Comparison of ENCODE assay signal across 14 cellular contexts in genomic region chr17:57113656-57114055, GRCh38. TPM values are rescaled to one million over a fixed set of nuclear protein-coding genes. Genes with fewer than 3 reads are reported as not detected.
A peak's percentile ranks its signal among the peaks of the same experiment; 100 is the strongest.
DNase-seq lines count a peak whose midpoint lies in the region; ATAC-seq and TF ChIP-seq lines count a peak whose summit lies in the region.
"Had no signal": no experiment of that assay in that cellular context is flagged by ENCODE, and none has a peak within 500 bp of the region (broad histone marks: within the 10 kb centered on the region; RNA-seq: fewer than 3 reads in every experiment).

No MANE protein-coding gene starts in this region.

- peaks cover 63% of the 10 kb centered on the region for H3K36me3 ChIP-seq in left ventricle myocardium inferior
- H3K36me3 ChIP-seq in HEK293 (ENCODE audit: control insufficient read depth in 2 of 2, insufficient read depth in 1 of 2, low read length in 2 of 2) = peaks cover 4 to 83% of the 10 kb centered on the region in 2 experiments; a peak in 2 of 3 replicates
- peaks cover 4 to 70% of the 10 kb centered on the region in 2 donors for H3K36me3 ChIP-seq in gastroesophageal sphincter
- peaks cover 62 to 81% (median 67%) of the 10 kb centered on the region in 3 donors for H3K36me3 ChIP-seq in tibial artery

- peak overlapping the region; percentile 95 for H3K27ac ChIP-seq in left ventricle myocardium inferior (replicated peaks)
- no peak overlapping the region for H3K27ac ChIP-seq in HEK293 (ENCODE audit: extremely low read depth, low read depth, low read length)
- H3K27ac ChIP-seq in gastroesophageal sphincter = peak overlapping the region in 3 of 4 donors; percentile 33 to 64 (median 58)
- H3K27ac ChIP-seq in tibial artery = peak overlapping the region; percentile 20 to 32
- H3K27ac ChIP-seq: A549, RWPE1, SJCRH30 had no signal

- H3K4me3 ChIP-seq in left ventricle myocardium inferior (no peak overlapping the region), HEK293 (ENCODE audit: low read depth, low read length) (no peak overlapping the region), gastroesophageal sphincter (no peak overlapping the region), tibial artery (no peak overlapping the region)
- H3K4me3 ChIP-seq: A549, SJCRH30 had no signal

- H3K9me3 ChIP-seq in left ventricle myocardium inferior (replicated peaks) (no peaks in the 10 kb centered on the region), HEK293 (ENCODE audit: control insufficient read depth, insufficient read depth, low read depth, low read length) (no peaks in the 10 kb centered on the region), gastroesophageal sphincter (no peaks in the 10 kb centered on the region), tibial artery (no peaks in the 10 kb centered on the region)
- H3K9me3 ChIP-seq: A549, Caco-2, SJCRH30 had no signal

- ATAC-seq in Right ventricle myocardium inferior (no peak), gastroesophageal sphincter (no peak)

- CTCF ChIA-PET in HEK293 (lab: Yijun Ruan, JAX) = interaction anchor here (0.6 to 6.8 kb wide), 5 partner anchors 8 to 669 kb away, joined by 3 to 33 read pairs (median 3); no protein-coding TSS in a partner anchor

- WGBS in gastroesophageal sphincter (ENCODE audit: low coverage in 1 of 2), 2 donors = no CpG with 5 or more reads among the region's 3 CpGs

- intact Hi-C loops in left ventricle myocardium inferior (cut with micrococcal nuclease) (no loop called here), Right ventricle myocardium inferior (cut with DNase I) (loop anchor here (5.0 to 10.0 kb wide), 3 partner anchors 61 to 881 kb away; no protein-coding TSS in a partner anchor), tibial artery (cut with DNase I; ENCODE audit: low total_unique reads) (loop anchor here (2.0 to 10.0 kb wide), 2 partner anchors 109 to 279 kb away; partner anchors contain the start of genes C17orf67 and DGKE)

- no peak for TF ChIP-seq EP300 in gastroesophageal sphincter (IDR thresholded peaks at IDR 0.05)

- TF ChIP-seq POLR2A in gastroesophageal sphincter (IDR thresholded peaks at IDR 0.05) = no peak

- POLR2A ChIA-PET in HEK293 (lab: Yijun Ruan, JAX) = no interaction called here

- H3K4me1 ChIP-seq in left ventricle myocardium inferior = peaks cover 66% of the 10 kb centered on the region
- peaks cover 4% of the 10 kb centered on the region; the same call in 1 of the 2 replicates for H3K4me1 ChIP-seq in HEK293 (ENCODE audit: control insufficient read depth, insufficient read depth, low read length)
- H3K4me1 ChIP-seq in gastroesophageal sphincter = peaks cover 12 to 59% (median 26%) of the 10 kb centered on the region in 3 donors
- H3K4me1 ChIP-seq in tibial artery = peaks cover 0 to 42% (median 33%) of the 10 kb centered on the region in 4 donors
- H3K4me1 ChIP-seq: Caco-2 had no signal

- TF ChIP-seq CTCF in left ventricle myocardium inferior (IDR thresholded peaks at IDR 0.05; ENCODE audit: borderline replicate concordance) (no peak), HEK293 (tag by site-specific recombination; IDR thresholded peaks at IDR 0.05) (no peak), gastroesophageal sphincter (IDR thresholded peaks at IDR 0.05) (no peak), tibial artery (IDR thresholded peaks at IDR 0.05) (no peak)

- DNase-seq in left ventricle myocardium inferior = no peak
- no peak for DNase-seq in Right ventricle myocardium inferior (ENCODE audit: missing footprints)
- no peak for DNase-seq in tibial artery
- DNase-seq in NCI-H1092 (lab: John Stamatoyannopoulos, UW) = no peak
- DNase-seq in activated T-cell treated with anti-CD3 and anti-CD28 coated beads, Interleukin-2, amount 50 U/mL, for 1 hour = no peak
- DNase-seq: GDM1, GOT3, NCI-H524 treated with DMSO at 0.1 percent for 48 hours had no signal

- H3K27me3 ChIP-seq in left ventricle myocardium inferior (ENCODE audit: low read depth) (no peaks in the 10 kb centered on the region), gastroesophageal sphincter (no peaks in the 10 kb centered on the region), tibial artery (no peaks in the 10 kb centered on the region)
- H3K27me3 ChIP-seq: SJCRH30 had no signal

TF ChIP-seq in HEK293, 187 proteins besides CTCF, POLR2A, EP300 and RAD21:
- TF ChIP-seq, protein P1, sequence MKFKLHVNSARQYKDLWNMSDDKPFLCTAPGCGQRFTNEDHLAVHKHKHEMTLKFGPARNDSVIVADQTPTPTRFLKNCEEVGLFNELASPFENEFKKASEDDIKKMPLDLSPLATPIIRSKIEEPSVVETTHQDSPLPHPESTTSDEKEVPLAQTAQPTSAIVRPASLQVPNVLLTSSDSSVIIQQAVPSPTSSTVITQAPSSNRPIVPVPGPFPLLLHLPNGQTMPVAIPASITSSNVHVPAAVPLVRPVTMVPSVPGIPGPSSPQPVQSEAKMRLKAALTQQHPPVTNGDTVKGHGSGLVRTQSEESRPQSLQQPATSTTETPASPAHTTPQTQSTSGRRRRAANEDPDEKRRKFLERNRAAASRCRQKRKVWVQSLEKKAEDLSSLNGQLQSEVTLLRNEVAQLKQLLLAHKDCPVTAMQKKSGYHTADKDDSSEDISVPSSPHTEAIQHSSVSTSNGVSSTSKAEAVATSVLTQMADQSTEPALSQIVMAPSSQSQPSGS (tag by site-specific recombination; IDR thresholded peaks at IDR 0.05; ENCODE audit: low read depth) = no peak
- TF ChIP-seq ZNF121 (tag by site-specific recombination; IDR thresholded peaks at IDR 0.05) (peak; percentile 58), KLF16 (tag by site-specific recombination; IDR thresholded peaks at IDR 0.05) (no peak), PRDM2 (tag by site-specific recombination; IDR thresholded peaks at IDR 0.05; ENCODE audit: borderline replicate concordance) (no peak)
TF ChIP-seq in HEK293: peak in this region for 1.

RNA-seq across cellular contexts. Expression of gene AKAP1, which starts 28.6 kb away (rescaled TPM):
- 214 TPM for total RNA-seq in left ventricle myocardium inferior
- total RNA-seq in Right ventricle myocardium inferior = 226 TPM
- total RNA-seq in gastroesophageal sphincter = 100 to 1,000 TPM in 1 of 4 donors, 10 to 100 TPM in 3; 78.6 to 154 (median 95.4) TPM
